1 cellular context compared by ENCODE assay signal in genomic region chr17:81329279-81329926, GRCh38.
TF ChIP-seq lines count a peak whose summit lies in the region.

No MANE protein-coding gene starts in this region.

TF ChIP-seq in HepG2, 621 proteins besides CTCF, POLR2A, EP300 and RAD21 (continued from another document and continues in another):
- TF ChIP-seq ARID3A (IDR thresholded peaks at IDR 0.05; ENCODE audit: low read depth, low read length) (no peak), TEAD3 (CRISPR knock-in tag; optimal IDR thresholded peaks at IDR 0.05; ENCODE audit: borderline replicate concordance) (no peak), ZNF839 (CRISPR knock-in tag; IDR thresholded peaks at IDR 0.05; ENCODE audit: borderline replicate concordance) (no peak), ZNF24 (IDR thresholded peaks at IDR 0.05) (no peak), USF2 (IDR thresholded peaks at IDR 0.05; ENCODE audit: low read depth, low read length) (no peak), USF2 (CRISPR knock-in tag; IDR thresholded peaks at IDR 0.05; ENCODE audit: borderline replicate concordance) (no peak), ZC3H4 (CRISPR knock-in tag; IDR thresholded peaks at IDR 0.05; ENCODE audit: borderline replicate concordance) (no peak), PRMT3 (CRISPR knock-in tag; IDR thresholded peaks at IDR 0.05; ENCODE audit: borderline replicate concordance, low read depth) (no peak), EZH2 (conservative IDR thresholded peaks at IDR 0.05; ENCODE audit: low read depth, low read length) (no peak), FOXP1 (IDR thresholded peaks at IDR 0.05) (no peak), FOXP1 (CRISPR knock-in tag; IDR thresholded peaks at IDR 0.05) (no peak), TBX3 (IDR thresholded peaks at IDR 0.05; ENCODE audit: borderline replicate concordance) (no peak), ELF1 (CRISPR knock-in tag; IDR thresholded peaks at IDR 0.05) (no peak), ZNF652 (CRISPR knock-in tag; IDR thresholded peaks at IDR 0.05; ENCODE audit: borderline replicate concordance, low read depth) (no peak), CBFB (CRISPR knock-in tag; IDR thresholded peaks at IDR 0.05) (no peak), MAFG (CRISPR knock-in tag; IDR thresholded peaks at IDR 0.05) (no peak), KAT2B (IDR thresholded peaks at IDR 0.05; ENCODE audit: borderline replicate concordance, low read depth, low read length) (no peak), ZNF646 (CRISPR knock-in tag; IDR thresholded peaks at IDR 0.05) (no peak), ZNF605 (CRISPR knock-in tag; IDR thresholded peaks at IDR 0.05) (0 out of 2 replicates have a peak, but pooled peaks have one; percentile 47), WIZ (CRISPR knock-in tag; IDR thresholded peaks at IDR 0.05) (peak; percentile 68; the same call in 1 of the 2 replicates), ZNF350 (CRISPR knock-in tag; IDR thresholded peaks at IDR 0.05; ENCODE audit: borderline replicate concordance, low read depth) (peak; percentile 28; the same call in 1 of the 2 replicates), RBAK (CRISPR knock-in tag; IDR thresholded peaks at IDR 0.05) (no peak), BRD4 (CRISPR knock-in tag; IDR thresholded peaks at IDR 0.05) (no peak), MTA3 (CRISPR knock-in tag; IDR thresholded peaks at IDR 0.05) (no peak), HBP1 (CRISPR knock-in tag; IDR thresholded peaks at IDR 0.05; ENCODE audit: low read depth) (0 out of 2 replicates have a peak, but pooled peaks have one; percentile 56), PITX1 (CRISPR knock-in tag; IDR thresholded peaks at IDR 0.05) (no peak), CHCHD3 (CRISPR knock-in tag; IDR thresholded peaks at IDR 0.05) (no peak), KDM2A (CRISPR knock-in tag; IDR thresholded peaks at IDR 0.05; ENCODE audit: borderline replicate concordance, low read depth) (no peak), ZNF678 (CRISPR knock-in tag; IDR thresholded peaks at IDR 0.05) (no peak), ZFYVE20 (CRISPR knock-in tag; IDR thresholded peaks at IDR 0.05; ENCODE audit: borderline replicate concordance, low read depth) (no peak), ATRX (CRISPR knock-in tag; IDR thresholded peaks at IDR 0.05; ENCODE audit: borderline replicate concordance) (no peak), RARA (CRISPR knock-in tag; IDR thresholded peaks at IDR 0.05) (0 out of 2 replicates have a peak, but pooled peaks have one; percentile 7), E2F2 (CRISPR knock-in tag; IDR thresholded peaks at IDR 0.05; ENCODE audit: borderline replicate concordance) (no peak), NBN (conservative IDR thresholded peaks at IDR 0.05) (no peak), ZNF567 (CRISPR knock-in tag; IDR thresholded peaks at IDR 0.05; ENCODE audit: borderline replicate concordance) (no peak), RFX5 (IDR thresholded peaks at IDR 0.05; ENCODE audit: low read depth, low read length) (no peak), HDAC2 (CRISPR knock-in tag; IDR thresholded peaks at IDR 0.05) (no peak; the same call in none of the 2 replicates), ATAD3A (CRISPR knock-in tag; IDR thresholded peaks at IDR 0.05) (no peak), KAT8 (CRISPR knock-in tag; IDR thresholded peaks at IDR 0.05) (peak; percentile 62), SRSF4 (IDR thresholded peaks at IDR 0.05; ENCODE audit: low read depth, low read length, poor library complexity, severe bottlenecking) (no peak), ZBTB26 (CRISPR knock-in tag; IDR thresholded peaks at IDR 0.05; ENCODE audit: borderline replicate concordance) (no peak), HMG20B (CRISPR knock-in tag; conservative IDR thresholded peaks at IDR 0.05) (no peak; the same call in 1 of the 2 replicates), SP4 (CRISPR knock-in tag; IDR thresholded peaks at IDR 0.05) (no peak; the same call in 1 of the 2 replicates), HOXA7 (CRISPR knock-in tag; IDR thresholded peaks at IDR 0.05) (no peak), TAF1 (CRISPR knock-in tag; IDR thresholded peaks at IDR 0.05) (peak; percentile 47; the same call in 1 of the 2 replicates), IRX3 (CRISPR knock-in tag; IDR thresholded peaks at IDR 0.05; ENCODE audit: borderline replicate concordance, low read depth) (no peak), ATF5 (CRISPR knock-in tag; IDR thresholded peaks at IDR 0.05; ENCODE audit: low read depth) (no peak), THAP7 (CRISPR knock-in tag; IDR thresholded peaks at IDR 0.05) (peak; percentile 86)
